ENCODE assay signal across 17 cellular contexts in the genomic region with DNA sequence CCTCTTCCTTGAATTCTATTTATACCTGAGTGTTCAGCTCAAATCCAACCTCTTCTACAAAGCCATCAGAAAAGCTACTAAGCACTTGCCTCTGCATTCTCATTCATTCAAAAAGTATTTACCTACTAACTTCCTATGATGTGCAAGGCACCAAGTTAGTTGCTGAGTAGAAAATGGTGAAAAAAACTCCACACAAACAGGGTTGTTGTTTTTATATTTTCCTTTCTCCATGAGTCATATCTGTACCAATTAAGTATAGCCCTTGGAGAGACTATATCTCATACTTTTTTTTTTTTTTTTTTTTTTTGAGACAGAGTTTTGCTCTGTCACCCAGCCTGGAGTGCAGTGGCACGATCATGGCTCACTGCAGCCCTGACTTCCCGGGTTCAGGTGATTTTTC.
DNase-seq lines count a peak whose midpoint lies in the region; ATAC-seq, FAIRE-seq and TF ChIP-seq lines count a peak whose summit lies in the region.
"Had no signal": no experiment of that assay in that cellular context is flagged by ENCODE, and none has a peak within 500 bp of the region (broad histone marks: within the 10 kb centered on the region; RNA-seq: fewer than 3 reads in every experiment).

No MANE protein-coding gene starts in this region.

- BruUV-seq in K562 (replicated peaks; lab: Mats Ljungman, UMichigan), result no TSS peak

- H3K9me3 ChIP-seq in K562 (replicated peaks; ENCODE audit: control insufficient read depth, insufficient read depth, low read depth, low read length), result no peaks in the 10 kb centered on the region; the same call in 1 of the 2 replicates

- peaks cover 5% of the 10 kb centered on the region; the same call in 1 of the 2 replicates for H3F3A ChIP-seq in GM23338 (replicated peaks; ENCODE audit: low read depth)

- peaks cover 24% of the 10 kb centered on the region for H4K20me1 ChIP-seq in GM23338 (replicated peaks; ENCODE audit: insufficient read depth)
- peaks cover 16% of the 10 kb centered on the region; the same call in 1 of the 2 replicates for H4K20me1 ChIP-seq in K562 (replicated peaks; ENCODE audit: control insufficient read depth, insufficient read depth, low read length)

- in situ Hi-C loops in K562 (cut with MboI), result no loop called here

- peaks cover 69% of the 10 kb centered on the region for H3K4me1 Mint-ChIP-seq in GM23338
- H3K4me1 Mint-ChIP-seq in osteocyte (ENCODE audit: unreplicated experiment), result peaks cover 52% of the 10 kb centered on the region
- H3K4me1 Mint-ChIP-seq in activated CD8-positive, alpha-beta T cell treated with anti-CD3 and anti-CD28 coated beads, Interleukin-2, amount 10 ng/mL, durations not matched to agents 7 days and 5 days (ENCODE audit: low read depth), result no peaks in the 10 kb centered on the region
- peaks cover 31% of the 10 kb centered on the region for H3K4me1 Mint-ChIP-seq in CD14-positive monocyte

- ATAC-seq in GM23338 (no peak), K562 (no peak)
- no peak for ATAC-seq in activated CD8-positive, alpha-beta T cell treated with anti-CD3 and anti-CD28 coated beads, Interleukin-2, amount 10 ng/mL, durations not matched to agents 7 days and 5 days

- CTCF ChIA-PET in K562 (lab: Yijun Ruan, JAX; ENCODE audit: low intra/inter-chr PET ratio), result no interaction called here
- CTCF ChIA-PET in activated CD8-positive, alpha-beta T cell treated with anti-CD3 and anti-CD28 coated beads, Interleukin-2, amount 10 ng/mL, durations not matched to agents 7 days and 5 days (lab: Charles Lee), result interaction anchor here (1.9 kb wide), 1 partner anchor 11 kb away, joined by 10 read pairs; no protein-coding TSS in a partner anchor

- H3K9ac ChIP-seq in K562 (ENCODE audit: insufficient read depth in 1 of 2, low read depth in 2 of 2, low read length in 2 of 2), result no peak overlapping the region; a peak in 1 of 4 replicates

- TF ChIP-seq POLR2A in K562 (conservative IDR thresholded peaks at IDR 0.05), result no peak

- H3K4me1 ChIP-seq in GM23338 (ENCODE audit: insufficient read depth), result peaks cover 75% of the 10 kb centered on the region
- H3K4me1 ChIP-seq in K562 (replicated peaks in 1 of 2; ENCODE audit: control insufficient read depth in 2 of 2, insufficient read depth in 2 of 2, low read length in 2 of 2), result peaks cover 15 to 45% of the 10 kb centered on the region in 2 experiments

- H3K27ac ChIP-seq in GM23338 (ENCODE audit: low read depth), result no peak overlapping the region
- peak overlapping the region; percentile 27; the same call in 2 of the 3 replicates for H3K27ac ChIP-seq in K562 (ENCODE audit: extremely low read depth, low read depth, low read length)
- H3K27ac ChIP-seq: PC-9 had no signal

- peaks cover 6% of the 10 kb centered on the region; the same call in 1 of the 2 replicates for H3K9me2 ChIP-seq in GM23338 (ENCODE audit: insufficient read depth)

- H3K4me3 ChIP-seq in GM23338 (no peak overlapping the region), K562 (no peak overlapping the region)
- H3K4me3 ChIP-seq: HAP-1, PC-9 had no signal

- intact Hi-C loops in K562 (cut with micrococcal nuclease) (no loop called here), CD14-positive monocyte (cut with micrococcal nuclease) (no loop called here)

- no peak for FAIRE-seq in K562 (lab: Jason Lieb, UNC)
- FAIRE-seq: A204.1 had no signal

- peak; percentile 39 for DNase-seq in A172 (ENCODE audit: low spot score)
- no peak for DNase-seq in GM23338 (ENCODE audit: low spot score)
- DNase-seq in K562 (ENCODE audit: extremely low read depth in 1 of 4, low spot score in 3 of 4), result no peak
- DNase-seq in osteocyte (ENCODE audit: extremely low spot score, unreplicated experiment), result no peak
- DNase-seq in NCI-H774 (lab: John Stamatoyannopoulos, UW), result no peak
- no peak for DNase-seq in activated CD8-positive, alpha-beta T cell treated with anti-CD3 and anti-CD28 coated beads, Interleukin-2, amount 10 ng/mL, durations not matched to agents 7 days and 5 days
- no peak for DNase-seq in NCI-H128 (lab: John Stamatoyannopoulos, UW; ENCODE audit: unreplicated experiment)
- DNase-seq in CD14-positive monocyte (ENCODE audit: low spot score), result no peak
- DNase-seq: C1 segment of cervical spinal cord, COR-L47, DMS153, KBM-7, NCI-H2081 treated with DMSO at 0.1 percent for 48 hours, NCI-H510A treated with DMSO at 0.1 percent for 48 hours, PC-9 had no signal

- H3K36me3 ChIP-seq in GM23338 (ENCODE audit: insufficient read depth) (peaks cover 3% of the 10 kb centered on the region; the same call in 1 of the 2 replicates), K562 (ENCODE audit: control insufficient read depth, insufficient read depth, low read length) (peaks cover 20% of the 10 kb centered on the region)

- H3K27me3 ChIP-seq in GM23338 (ENCODE audit: insufficient read depth) (no peaks in the 10 kb centered on the region), K562 (ENCODE audit: control insufficient read depth in 2 of 2, insufficient read depth in 2 of 2, low read length in 2 of 2) (no peaks in the 10 kb centered on the region; a peak in 1 of 5 replicates)

- 34% methylated on average over 2 of the region's 2 CpGs for WGBS in K562 (ENCODE audit: insufficient coverage, low coverage, missing lambda C conversion rate)

- TF ChIP-seq CTCF in GM23338 (conservative IDR thresholded peaks at IDR 0.05; ENCODE audit: low read depth in 2 of 2) (no peak), K562 (IDR thresholded peaks at IDR 0.05 in 2 of 3, conservative IDR thresholded peaks at IDR 0.05 in 1 of 3; ENCODE audit: insufficient read depth in 2 of 3, low read depth in 1 of 3, low read length in 3 of 3) (no peak), osteocyte (IDR thresholded peaks at IDR 0.05) (no peak), CD14-positive monocyte (IDR thresholded peaks at IDR 0.05) (no peak)

- H3K27ac Mint-ChIP-seq in GM23338 (no peak overlapping the region), osteocyte (ENCODE audit: unreplicated experiment) (peak overlapping the region; percentile 23), CD14-positive monocyte (no peak overlapping the region)
- H3K27ac Mint-ChIP-seq in activated CD8-positive, alpha-beta T cell treated with anti-CD3 and anti-CD28 coated beads, Interleukin-2, amount 10 ng/mL, durations not matched to agents 7 days and 5 days, result no peak overlapping the region

- H3K9me1 ChIP-seq in K562 (ENCODE audit: control insufficient read depth, insufficient read depth, low read length), result no peaks in the 10 kb centered on the region

- 0 out of 2 replicates have a peak overlapping the region, but pooled peaks have one; percentile 23 for H3K4me2 ChIP-seq in GM23338
- no peak overlapping the region for H3K4me2 ChIP-seq in K562 (ENCODE audit: insufficient read depth, low read length)
- H3K4me2 ChIP-seq: PC-9 had no signal

- H3K9me3 Mint-ChIP-seq in GM23338 (peaks cover 26% of the 10 kb centered on the region), osteocyte (ENCODE audit: unreplicated experiment) (peaks cover 7% of the 10 kb centered on the region), CD14-positive monocyte (peaks cover 6 to 22% (median 19%) of the 10 kb centered on the region in 7 donors)
- H3K9me3 Mint-ChIP-seq in activated CD8-positive, alpha-beta T cell treated with anti-CD3 and anti-CD28 coated beads, Interleukin-2, amount 10 ng/mL, durations not matched to agents 7 days and 5 days (ENCODE audit: insufficient read depth), result no peaks in the 10 kb centered on the region

- H3K79me2 ChIP-seq in GM23338 (replicated peaks; ENCODE audit: insufficient read depth) (peaks cover 98% of the 10 kb centered on the region), K562 (ENCODE audit: control insufficient read depth, insufficient read depth, low read length) (peaks cover 86% of the 10 kb centered on the region)

- H2AFZ ChIP-seq in GM23338, result no peak overlapping the region
- H2AFZ ChIP-seq in K562 (ENCODE audit: low read depth, low read length), result no peak overlapping the region
- H2AFZ ChIP-seq: PC-9 had no signal

- no peak overlapping the region for H3K4me3 Mint-ChIP-seq in GM23338
- H3K4me3 Mint-ChIP-seq in osteocyte (ENCODE audit: unreplicated experiment), result no peak overlapping the region
- H3K4me3 Mint-ChIP-seq in activated CD8-positive, alpha-beta T cell treated with anti-CD3 and anti-CD28 coated beads, Interleukin-2, amount 10 ng/mL, durations not matched to agents 7 days and 5 days, result no peak overlapping the region
- H3K4me3 Mint-ChIP-seq in CD14-positive monocyte, result no peak overlapping the region

- H3K27me3 Mint-ChIP-seq in GM23338 (ENCODE audit: insufficient read depth, low read depth, poor library complexity) (peaks cover 18% of the 10 kb centered on the region), osteocyte (ENCODE audit: unreplicated experiment) (no peaks in the 10 kb centered on the region), CD14-positive monocyte (ENCODE audit: low read depth in 3 of 3) (no peaks in the 10 kb centered on the region)
- peaks cover 31% of the 10 kb centered on the region for H3K27me3 Mint-ChIP-seq in activated CD8-positive, alpha-beta T cell treated with anti-CD3 and anti-CD28 coated beads, Interleukin-2, amount 10 ng/mL, durations not matched to agents 7 days and 5 days (ENCODE audit: low read depth)

- TF ChIP-seq EP300 in K562 (IDR thresholded peaks at IDR 0.05; ENCODE audit: low read length), result no peak

- H3K36me3 Mint-ChIP-seq in GM23338 (ENCODE audit: low read depth), result peaks cover 58% of the 10 kb centered on the region
- peaks cover 21% of the 10 kb centered on the region for H3K36me3 Mint-ChIP-seq in osteocyte (ENCODE audit: unreplicated experiment)
- no peaks in the 10 kb centered on the region for H3K36me3 Mint-ChIP-seq in activated CD8-positive, alpha-beta T cell treated with anti-CD3 and anti-CD28 coated beads, Interleukin-2, amount 10 ng/mL, durations not matched to agents 7 days and 5 days (ENCODE audit: low read depth)
- peaks cover 17 to 18% of the 10 kb centered on the region in 2 donors for H3K36me3 Mint-ChIP-seq in CD14-positive monocyte

- no peak for TF ChIP-seq RAD21 in K562 (CRISPR knock-in tag; conservative IDR thresholded peaks at IDR 0.05 in 1 of 2, IDR thresholded peaks at IDR 0.05 in 1 of 2)

- POLR2A ChIA-PET in K562 (lab: Yijun Ruan, JAX), result interaction anchor here (1.0 kb wide), 1 partner anchor 22 kb away, joined by 3 read pairs; no protein-coding TSS in a partner anchor
- POLR2A ChIA-PET in activated CD8-positive, alpha-beta T cell treated with anti-CD3 and anti-CD28 coated beads, Interleukin-2, amount 10 ng/mL, durations not matched to agents 7 days and 5 days (lab: Charles Lee), result no interaction called here

TF ChIP-seq in GM23338, 12 proteins besides CTCF, POLR2A, EP300 and RAD21 (continues in another document):
- TF ChIP-seq EZH2phosphoT487 (IDR thresholded peaks at IDR 0.05; ENCODE audit: unreplicated experiment) (no peak), CREB1 (CRISPR knock-in tag; IDR thresholded peaks at IDR 0.05; ENCODE audit: low read depth) (no peak)

TF ChIP-seq in K562, 482 proteins besides CTCF, POLR2A, EP300 and RAD21:
- no peak for TF ChIP-seq IRF2 (CRISPR knock-in tag; IDR thresholded peaks at IDR 0.05)
- no peak for TF ChIP-seq SOX6 (IDR thresholded peaks at IDR 0.05)
- TF ChIP-seq ZNF384 (IDR thresholded peaks at IDR 0.05; ENCODE audit: low read depth, low read length), result peak; percentile 46; the same call in 1 of the 2 replicates
